8 cellular contexts compared by ENCODE assay signal in genomic region chr14:92704036-92704804, GRCh38.
DNase-seq lines count a peak whose midpoint lies in the region; ATAC-seq and TF ChIP-seq lines count a peak whose summit lies in the region.

No MANE protein-coding gene starts in this region.

- intact Hi-C loops in head of caudate nucleus (cut with DNase I), result no loop called here

- no peak for TF ChIP-seq CTCF in GM06990 (IDR thresholded peaks at IDR 0.05; ENCODE audit: insufficient read depth, low read length, poor library complexity, severe bottlenecking)

- H3K4me3 ChIP-seq in GM06990 (replicated peaks; ENCODE audit: low read depth, low read length), result no peak overlapping the region

- ATAC-seq in GM21381 (IDR thresholded peaks at IDR 0.05; ENCODE audit: unreplicated experiment) (peak; percentile 93), HG03469 (IDR thresholded peaks at IDR 0.05; ENCODE audit: unreplicated experiment) (peak; percentile 89)

- H3K27me3 ChIP-seq in GM06990 (replicated peaks; ENCODE audit: control insufficient read depth, insufficient read depth, low read length), result no peaks in the 10 kb centered on the region

- H3K36me3 ChIP-seq in GM06990 (ENCODE audit: control insufficient read depth, insufficient read depth, low read length), result peaks cover 8% of the 10 kb centered on the region

- DNase-seq in GM06990 (ENCODE audit: extremely low read depth, insufficient read length) (peak; percentile 83), head of caudate nucleus (peak in 32 of 42 donors; percentile 21 to 81 (median 47)), NCI-H1694 (lab: John Stamatoyannopoulos, UW) (no peak), NCI-H2029 treated with DMSO at 0.1 percent for 48 hours (lab: John Stamatoyannopoulos, UW) (no peak), COLO829 (ENCODE audit: low spot score) (no peak), GM03348 (ENCODE audit: low spot score) (no peak)

Comparison
In these comparisons a context has a peak if more than half of its experiments do, and no peak if none do; other contexts are left out.
1. DNase-seq: peak in GM06990 (single experiment) and head of caudate nucleus (32 of 42); none in NCI-H1694 (single experiment), NCI-H2029 treated with DMSO at 0.1 percent for 48 hours (single experiment), COLO829 (single experiment) and GM03348 (single experiment).